8 cellular contexts compared by ENCODE assay signal in genomic region chr3:194404365-194405140, GRCh38.
DNase-seq lines count a peak whose midpoint lies in the region; ATAC-seq and TF ChIP-seq lines count a peak whose summit lies in the region.

No MANE protein-coding gene starts in this region.

- peak; percentile 60 for TF ChIP-seq CTCF in fibroblast of mammary gland (conservative IDR thresholded peaks at IDR 0.05; ENCODE audit: control insufficient read depth, insufficient read depth, low read depth, low read length)

- H3K4me3 ChIP-seq in fibroblast of mammary gland (ENCODE audit: control insufficient read depth, low read depth, low read length) = no peak overlapping the region

- no peak for ATAC-seq in HG02678 (IDR thresholded peaks at IDR 0.05; ENCODE audit: unreplicated experiment)
- no peak for ATAC-seq in GM18909 (IDR thresholded peaks at IDR 0.05; ENCODE audit: poor library complexity, unreplicated experiment)

- peak in 5 of 6 experiments; percentile 30 to 75 (median 65) for DNase-seq in stimulated activated naive CD4-positive, alpha-beta T cell (lab: John Stamatoyannopoulos, UW)
- DNase-seq in stimulated activated naive CD4-positive, alpha-beta T cell treated with Interleukin-2 at 50 U/mL for 16 hours (lab: John Stamatoyannopoulos, UW) = no peak
- peak; percentile 24 for DNase-seq in NCI-H1417 treated with DMSO at 0.1 percent for 48 hours (lab: John Stamatoyannopoulos, UW)
- DNase-seq in T-helper 1 cell = peak in 3 of 5 donors; percentile 13 to 50 (median 49)
- DNase-seq in fibroblast of mammary gland (ENCODE audit: low read depth) = peak; percentile 65
- peak; percentile 45 for DNase-seq in retina
